Comparison of ENCODE assay signal across 9 cellular contexts in genomic region chr7:141585592-141586510, GRCh38. TPM values are rescaled to one million over a fixed set of nuclear protein-coding genes. Genes with fewer than 3 reads are reported as not detected.
DNase-seq lines count a peak whose midpoint lies in the region; ATAC-seq, FAIRE-seq and TF ChIP-seq lines count a peak whose summit lies in the region.
"Had no signal": no experiment of that assay in that cellular context is flagged by ENCODE, and none has a peak within 500 bp of the region (broad histone marks: within the 10 kb centered on the region; RNA-seq: fewer than 3 reads in every experiment).

No MANE protein-coding gene starts in this region.

- no peak overlapping the region for H3K4me2 ChIP-seq in Karpas-422 (ENCODE audit: low read depth, low read length, poor library complexity, severe bottlenecking)

- peaks cover 27% of the 10 kb centered on the region for H3K79me2 ChIP-seq in Karpas-422 (ENCODE audit: low read length)

- H3K36me3 Mint-ChIP-seq in stimulated activated naive CD8-positive, alpha-beta T cell treated with anti-CD3 and anti-CD28 coated beads, Interleukin-15, Interleukin-2, amounts not matched to agents 100 ng/mL and 50 ng/mL, for 24 hours (ENCODE audit: low read depth), result peaks cover 14% of the 10 kb centered on the region

- TF ChIP-seq POLR2A in H54 (IDR thresholded peaks at IDR 0.05; ENCODE audit: low read depth, low read length), result no peak
- TF ChIP-seq POLR2A in esophagus muscularis mucosa (IDR thresholded peaks at IDR 0.05; ENCODE audit: low read depth), result no peak

- intact Hi-C loops in esophagus muscularis mucosa (cut with DNase I), result no loop called here

- peak overlapping the region in 1 of 4 donors; percentile 8 for H3K27ac ChIP-seq in esophagus muscularis mucosa (replicated peaks in 1 of 4)
- no peak overlapping the region for H3K27ac ChIP-seq in Karpas-422 (ENCODE audit: low read length)
- H3K27ac ChIP-seq: VCaP had no signal

- ATAC-seq in GM18499 (IDR thresholded peaks at IDR 0.05; ENCODE audit: insufficient read depth, unreplicated experiment), result peak; percentile 80

- H3K9me2 ChIP-seq in Karpas-422 (replicated peaks; ENCODE audit: insufficient read depth, low read length), result no peaks in the 10 kb centered on the region

- peak overlapping the region; percentile 70 for H3K4me3 Mint-ChIP-seq in stimulated activated naive CD8-positive, alpha-beta T cell treated with anti-CD3 and anti-CD28 coated beads, Interleukin-15, Interleukin-2, amounts not matched to agents 100 ng/mL and 50 ng/mL, for 24 hours

- H3K4me1 Mint-ChIP-seq in stimulated activated naive CD8-positive, alpha-beta T cell treated with anti-CD3 and anti-CD28 coated beads, Interleukin-15, Interleukin-2, amounts not matched to agents 100 ng/mL and 50 ng/mL, for 24 hours (ENCODE audit: low read depth), result peaks cover 71% of the 10 kb centered on the region

- H3K36me3 ChIP-seq in esophagus muscularis mucosa, result no peaks in the 10 kb centered on the region
- H3K36me3 ChIP-seq in Karpas-422 (ENCODE audit: insufficient read depth, low read length), result no peaks in the 10 kb centered on the region

- FAIRE-seq in H54 (lab: Jason Lieb, UNC), result peak; percentile 73

- H2AFZ ChIP-seq in Karpas-422 (ENCODE audit: low read length), result no peak overlapping the region

- WGBS in esophagus muscularis mucosa, result 66% methylated on average over 6 of the region's 6 CpGs

- DNase-seq in H54 (ENCODE audit: insufficient read length, low spot score), result peak; percentile 29
- peak; percentile 50 for DNase-seq in RKO (ENCODE audit: low spot score)
- DNase-seq in fibroblast of the aortic adventitia (ENCODE audit: low read depth), result peak; percentile 77
- no peak for DNase-seq in esophagus muscularis mucosa (ENCODE audit: extremely low spot score)
- no peak for DNase-seq in Karpas-422
- DNase-seq in DMS 273 treated with DMSO at 0.1 percent for 48 hours (lab: John Stamatoyannopoulos, UW), result no peak

- H3K4me1 ChIP-seq in esophagus muscularis mucosa, result peaks cover 0 to 8% (median 2%) of the 10 kb centered on the region in 4 donors
- no peaks in the 10 kb centered on the region for H3K4me1 ChIP-seq in Karpas-422 (ENCODE audit: low read length)

- H3K9me3 Mint-ChIP-seq in stimulated activated naive CD8-positive, alpha-beta T cell treated with anti-CD3 and anti-CD28 coated beads, Interleukin-15, Interleukin-2, amounts not matched to agents 100 ng/mL and 50 ng/mL, for 24 hours, result peaks cover 14% of the 10 kb centered on the region

- no peak for TF ChIP-seq EP300 in esophagus muscularis mucosa (IDR thresholded peaks at IDR 0.05)

- H3K9me3 ChIP-seq in esophagus muscularis mucosa (no peaks in the 10 kb centered on the region), Karpas-422 (ENCODE audit: low read length) (no peaks in the 10 kb centered on the region)

- no peak overlapping the region for H3K4me3 ChIP-seq in fibroblast of the aortic adventitia (ENCODE audit: low read depth, low read length)
- H3K4me3 ChIP-seq in esophagus muscularis mucosa, result no peak overlapping the region
- no peak overlapping the region for H3K4me3 ChIP-seq in Karpas-422 (ENCODE audit: low read length)

- H3K27me3 ChIP-seq in esophagus muscularis mucosa (no peaks in the 10 kb centered on the region), Karpas-422 (ENCODE audit: low read length) (no peaks in the 10 kb centered on the region)

- peak overlapping the region; percentile 99 for H3K27ac Mint-ChIP-seq in stimulated activated naive CD8-positive, alpha-beta T cell treated with anti-CD3 and anti-CD28 coated beads, Interleukin-15, Interleukin-2, amounts not matched to agents 100 ng/mL and 50 ng/mL, for 24 hours

- TF ChIP-seq CTCF in fibroblast of the aortic adventitia (IDR thresholded peaks at IDR 0.05; ENCODE audit: insufficient read depth, low read length), result no peak
- no peak for TF ChIP-seq CTCF in esophagus muscularis mucosa (IDR thresholded peaks at IDR 0.05)

- no peak overlapping the region for H3K9ac ChIP-seq in Karpas-422 (ENCODE audit: low read length)

- no peaks in the 10 kb centered on the region for H3K27me3 Mint-ChIP-seq in stimulated activated naive CD8-positive, alpha-beta T cell treated with anti-CD3 and anti-CD28 coated beads, Interleukin-15, Interleukin-2, amounts not matched to agents 100 ng/mL and 50 ng/mL, for 24 hours

- no peaks in the 10 kb centered on the region for H4K20me1 ChIP-seq in Karpas-422 (ENCODE audit: insufficient read depth, low read depth, low read length)

RNA-seq across cellular contexts. Expression of gene AGK, which starts 34.6 kb away (rescaled TPM):
- 28.1 and 28.7 TPM in 2 replicates for total RNA-seq in fibroblast of the aortic adventitia (ENCODE audit: low replicate concordance)
- 10 to 100 TPM; 17.9 to 23.4 (median 19.2) TPM for total RNA-seq in esophagus muscularis mucosa
- 48.9 and 53.0 TPM in 2 replicates for total RNA-seq in Karpas-422 (2014; rRNA removed; shearing (Covaris generic); ENCODE audit: low replicate concordance)

Comparison
In these comparisons a context has a peak if more than half of its experiments do, and no peak if none do; other contexts are left out.
1. DNase-seq: peak in H54 (single experiment), RKO (single experiment) and fibroblast of the aortic adventitia (single experiment); none in esophagus muscularis mucosa (single experiment), Karpas-422 (single experiment) and DMS 273 treated with DMSO at 0.1 percent for 48 hours (single experiment).